2 cellular contexts compared by ENCODE assay signal in genomic region chr17:75130059-75130631, GRCh38.
A peak's percentile ranks its signal among the peaks of the same experiment; 100 is the strongest.
TF ChIP-seq lines count a peak whose summit lies in the region.

No MANE protein-coding gene starts in this region.

TF ChIP-seq in HCT116, 20 proteins besides CTCF, POLR2A, EP300 and RAD21:
- TF ChIP-seq JUND (IDR thresholded peaks at IDR 0.05), result no peak
- TF ChIP-seq POLR2AphosphoS5 (IDR thresholded peaks at IDR 0.05; ENCODE audit: low read depth, low read length), result peak; percentile 51

TF ChIP-seq in GM12878, 131 proteins besides CTCF, POLR2A, EP300 and RAD21:
- TF ChIP-seq PAX8 (IDR thresholded peaks at IDR 0.05), result no peak
- no peak for TF ChIP-seq MTA3 (IDR thresholded peaks at IDR 0.05; ENCODE audit: borderline replicate concordance, low read length)
